ENCODE assay signal across 14 cellular contexts in the genomic region with DNA sequence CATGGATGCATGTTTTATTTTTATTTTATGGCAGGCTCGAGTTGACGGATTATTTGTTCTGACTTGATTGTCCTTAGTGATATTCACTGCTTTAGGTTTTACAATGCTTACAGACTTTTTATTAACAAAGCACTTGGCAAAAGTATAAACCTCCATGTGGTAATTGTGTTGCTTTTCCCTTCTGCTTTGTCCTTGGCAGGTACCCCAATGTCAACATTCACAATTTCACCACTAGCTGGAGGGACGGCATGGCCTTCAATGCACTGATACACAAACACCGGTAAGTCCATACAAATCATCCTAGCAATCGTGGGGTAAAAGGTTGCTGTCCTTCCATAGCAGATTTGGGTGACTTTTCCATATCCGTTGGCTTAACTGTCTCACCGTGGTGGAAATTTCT.
DNase-seq lines count a peak whose midpoint lies in the region; ATAC-seq and TF ChIP-seq lines count a peak whose summit lies in the region.
"Had no signal": no experiment of that assay in that cellular context is flagged by ENCODE, and none has a peak within 500 bp of the region (broad histone marks: within the 10 kb centered on the region; RNA-seq: fewer than 3 reads in every experiment).

No MANE protein-coding gene starts in this region.

- DNase-seq in heart right ventricle (no peak), Right ventricle myocardium inferior (ENCODE audit: missing footprints) (no peak), left lobe of liver (ENCODE audit: low spot score) (peak; percentile 79), prostate gland (ENCODE audit: low spot score) (peak; percentile 63), germinal center (ENCODE audit: low spot score) (no peak), kidney tubule cell (ENCODE audit: low spot score) (no peak)
- DNase-seq: Caco-2, HCEC 1CT, NCI-H1417 treated with DMSO at 0.1 percent for 48 hours, NCI-H2029, NCI-H510A treated with DMSO at 0.1 percent for 48 hours, Peyer's patch had no signal

- peak in 2 of 9 donors; percentile 11 to 13 for TF ChIP-seq CTCF in heart right ventricle (IDR thresholded peaks at IDR 0.05)
- TF ChIP-seq CTCF in prostate gland (IDR thresholded peaks at IDR 0.05) = no peak

- peak in 1 of 8 donors; percentile 36 for ATAC-seq in heart right ventricle
- no peak for ATAC-seq in Right ventricle myocardium inferior
- peak; percentile 72 for ATAC-seq in left lobe of liver
- no peak for ATAC-seq in HG03354 (IDR thresholded peaks at IDR 0.05; ENCODE audit: poor library complexity, severe bottlenecking, unreplicated experiment)
- no peak for ATAC-seq in activated CD4-positive, CD25-positive, alpha-beta regulatory T cell treated with anti-CD3 and anti-CD28 coated beads, Interleukin-2, amount 50 U/mL, for 24 hours

- H3K4me1 ChIP-seq in heart right ventricle (peaks cover 30 to 90% (median 84%) of the 10 kb centered on the region in 9 donors), prostate gland (replicated peaks) (peaks cover 13% of the 10 kb centered on the region)
- H3K4me1 ChIP-seq: Caco-2 had no signal

- H3K36me3 ChIP-seq in heart right ventricle = peaks cover 0 to 97% (median 42%) of the 10 kb centered on the region in 9 donors
- no peaks in the 10 kb centered on the region for H3K36me3 ChIP-seq in prostate gland

- H3K27me3 ChIP-seq in heart right ventricle (no peaks in the 10 kb centered on the region), prostate gland (replicated peaks; ENCODE audit: insufficient read depth) (no peaks in the 10 kb centered on the region)
- H3K27me3 ChIP-seq: Peyer's patch had no signal

- H3K9me3 ChIP-seq in heart right ventricle = no peaks in the 10 kb centered on the region
- H3K9me3 ChIP-seq in prostate gland = no peaks in the 10 kb centered on the region
- H3K9me3 ChIP-seq: Caco-2, Peyer's patch had no signal

- H3K4me3 ChIP-seq in heart right ventricle (no peak overlapping the region), prostate gland (no peak overlapping the region)
- H3K4me3 ChIP-seq: Peyer's patch had no signal

- no peak for TF ChIP-seq POLR2A in prostate gland (IDR thresholded peaks at IDR 0.05)

- peak overlapping the region in 7 of 10 donors; percentile 1 to 89 (median 72) for H3K27ac ChIP-seq in heart right ventricle
- peak overlapping the region; percentile 53 for H3K27ac ChIP-seq in prostate gland
- H3K27ac ChIP-seq: Peyer's patch had no signal

- 38 to 52% methylated on average over 7 of the region's 7 CpGs for WGBS in heart right ventricle, 2 donors
- 12% methylated on average over 7 of the region's 7 CpGs for WGBS in prostate gland

- intact Hi-C loops in heart right ventricle (cut with DNase I) = loop anchor here in 2 of 10 donors (5.0 kb wide), 2 partner anchors 40 to 95 kb away; no protein-coding TSS in a partner anchor
- intact Hi-C loops in Right ventricle myocardium inferior (cut with DNase I) = loop anchor here (5.0 kb wide), 1 partner anchor 140 kb away; no protein-coding TSS in a partner anchor
- intact Hi-C loops in prostate gland (cut with DNase I) = no loop called here

Comparison
In these comparisons a context has a peak if more than half of its experiments do, and no peak if none do; other contexts are left out.
1. DNase-seq: peak in left lobe of liver (single experiment) and prostate gland (single experiment); none in heart right ventricle (0 of 2), Right ventricle myocardium inferior (single experiment), germinal center (single experiment) and kidney tubule cell (single experiment).